21 cellular contexts compared by ENCODE assay signal in the genomic region with DNA sequence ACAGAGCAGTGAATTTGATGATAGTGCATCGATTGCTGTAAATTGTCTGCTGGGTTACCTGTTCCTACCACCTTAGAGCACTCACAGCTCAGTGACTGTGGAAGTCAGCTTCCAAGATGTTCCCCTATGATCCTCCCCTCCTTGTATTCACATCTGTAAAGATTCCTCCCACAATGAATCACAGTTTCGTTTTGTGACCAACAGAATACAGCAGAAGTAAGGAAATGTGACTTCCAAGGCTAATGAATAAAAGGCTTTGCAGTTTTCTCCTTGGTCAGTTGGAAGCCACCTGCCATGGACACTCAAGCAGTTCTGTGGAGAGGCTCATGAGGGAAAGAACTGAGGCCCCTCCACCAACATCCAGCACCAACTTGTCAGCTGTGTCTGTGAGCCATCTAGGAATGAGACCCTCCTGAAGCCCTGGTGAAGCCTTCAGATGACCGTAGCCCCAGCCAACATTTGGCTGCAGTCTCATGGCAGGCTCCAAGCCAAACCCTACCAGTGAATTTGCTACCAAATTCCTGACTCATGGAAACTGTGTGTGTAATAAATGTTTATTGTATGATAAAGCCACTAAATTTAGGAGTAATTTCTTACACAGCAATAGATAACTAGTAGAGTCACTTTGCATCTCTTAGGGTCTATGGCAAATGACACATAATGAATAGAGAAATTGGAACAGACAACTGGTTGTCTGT.
"Had no signal": no experiment of that assay in that cellular context is flagged by ENCODE, and none has a peak within 500 bp of the region (broad histone marks: within the 10 kb centered on the region; RNA-seq: fewer than 3 reads in every experiment).

No MANE protein-coding gene starts in this region.

- ATAC-seq: left colon; left ventricle myocardium superior; naive thymus-derived CD4-positive, alpha-beta T cell; upper lobe of right lung had no signal

- H3K9me3 ChIP-seq: colonic mucosa, ovary, right atrium auricular region, suprapubic skin, tibial nerve, upper lobe of right lung, vagina had no signal

- H3K36me3 ChIP-seq: colonic mucosa, ovary, right atrium auricular region, suprapubic skin, tibial nerve, upper lobe of right lung, vagina had no signal

- DNase-seq: colonic mucosa; effector CD4-positive, alpha-beta T cell; endodermal cell; erythroblast; foreskin fibroblast; immature natural killer cell; kidney; left colon; left ventricle myocardium superior; mesendoderm; naive thymus-derived CD4-positive, alpha-beta T cell; ovary; small intestine; stimulated activated CD4-positive, alpha-beta T cell treated with anti-CD3 and anti-CD28 coated beads, Interleukin-2, amount 100 ng/mL, for 48 hours; stimulated activated naive CD4-positive, alpha-beta T cell treated with Interleukin-2 at 50 U/mL for 16 hours; upper lobe of right lung had no signal

- H3K27ac ChIP-seq: colonic mucosa, ovary, right atrium auricular region, suprapubic skin, tibial nerve, upper lobe of right lung, vagina had no signal

- H3K4me3 ChIP-seq: colonic mucosa, lung, ovary, right atrium auricular region, suprapubic skin, tibial nerve, upper lobe of right lung, vagina had no signal

- H3K27me3 ChIP-seq: colonic mucosa, ovary, right atrium auricular region, suprapubic skin, tibial nerve, upper lobe of right lung, vagina had no signal

- H3K4me1 ChIP-seq: colonic mucosa, right atrium auricular region, suprapubic skin, tibial nerve, upper lobe of right lung, vagina had no signal
